35 cellular contexts compared by ENCODE assay signal in genomic region chr4:73092868-73093267, GRCh38.
"Had no signal": no experiment of that assay in that cellular context is flagged by ENCODE, and none has a peak within 500 bp of the region (broad histone marks: within the 10 kb centered on the region; RNA-seq: fewer than 3 reads in every experiment).

No MANE protein-coding gene starts in this region.

- H3K27me3 Mint-ChIP-seq: activated CD4-positive, alpha-beta memory T cell treated with anti-CD3 and anti-CD28 coated beads, Interleukin-2, amount 10 ng/mL, durations not matched to agents 7 days and 5 days; activated CD4-positive, alpha-beta T cell treated with anti-CD3 and anti-CD28 coated beads for 36 hours; activated CD4-positive, alpha-beta T cell treated with anti-CD3 and anti-CD28 coated beads, Interleukin-2, amount 10 ng/mL, durations not matched to agents 7 days and 5 days; activated CD8-positive, alpha-beta memory T cell treated with anti-CD3 and anti-CD28 coated beads, Interleukin-2, amount 10 ng/mL, durations not matched to agents 7 days and 5 days; activated naive CD4-positive, alpha-beta T cell treated with anti-CD3 and anti-CD28 coated beads, Interleukin-2, amount 50 U/mL, for 24 hours; activated naive CD8-positive, alpha-beta T cell; activated naive CD8-positive, alpha-beta T cell treated with anti-CD3 and anti-CD28 coated beads, Interleukin-2, amount 10 ng/mL, durations not matched to agents 7 days and 5 days; activated naive CD8-positive, alpha-beta T cell treated with anti-CD3 and anti-CD28 coated beads, Interleukin-2, amount 50 U/mL, for 24 hours; activated T-cell treated with anti-CD3 and anti-CD28 coated beads, Interleukin-2, amount 50 U/mL, for 24 hours; brain; T-cell had no signal

- H3K4me3 ChIP-seq: ascending aorta had no signal

- H3K27ac Mint-ChIP-seq: activated CD4-positive, alpha-beta memory T cell treated with anti-CD3 and anti-CD28 coated beads, Interleukin-2, amount 10 ng/mL, durations not matched to agents 7 days and 5 days; activated CD4-positive, alpha-beta T cell treated with anti-CD3 and anti-CD28 coated beads for 36 hours; activated CD4-positive, alpha-beta T cell treated with anti-CD3 and anti-CD28 coated beads, Interleukin-2, amount 10 ng/mL, durations not matched to agents 7 days and 5 days; activated CD8-positive, alpha-beta memory T cell treated with anti-CD3 and anti-CD28 coated beads, Interleukin-2, amount 10 ng/mL, durations not matched to agents 7 days and 5 days; activated CD8-positive, alpha-beta T cell treated with anti-CD3 and anti-CD28 coated beads, Interleukin-2, amount 10 ng/mL, durations not matched to agents 7 days and 5 days; activated naive CD4-positive, alpha-beta T cell treated with anti-CD3 and anti-CD28 coated beads, Interleukin-2, amount 50 U/mL, for 24 hours; activated naive CD8-positive, alpha-beta T cell treated with anti-CD3 and anti-CD28 coated beads, Interleukin-2, amount 10 ng/mL, durations not matched to agents 7 days and 5 days; activated naive CD8-positive, alpha-beta T cell treated with anti-CD3 and anti-CD28 coated beads, Interleukin-2, amount 50 U/mL, for 24 hours; activated T-cell treated with anti-CD3 and anti-CD28 coated beads, Interleukin-2, amount 50 U/mL, for 24 hours; activated T-helper 2 cell treated with anti-CD3 and anti-CD28 coated beads, Interferon-gamma antibody, Interleukin-2, Interleukin-4, amounts not matched to agents 10 μg/mL and 5 μg/mL and 100 μg/mL, durations not matched to agents 14 hours and 24 hours and 36 hours; T-helper 2 cell treated with Interferon-gamma antibody and Interleukin-4, amounts not matched to agents 5 μg/mL and 100 μg/mL, for 36 hours; WTC11 had no signal

- ATAC-seq: activated CD4-positive, alpha-beta T cell treated with anti-CD3 and anti-CD28 coated beads for 36 hours; activated CD4-positive, CD25-positive, alpha-beta regulatory T cell treated with anti-CD3 and anti-CD28 coated beads, Interleukin-2, amount 50 U/mL, for 24 hours; activated CD8-positive, alpha-beta memory T cell treated with anti-CD3 and anti-CD28 coated beads, Interleukin-2, amount 10 ng/mL, durations not matched to agents 7 days and 5 days; activated CD8-positive, alpha-beta T cell treated with anti-CD3 and anti-CD28 coated beads, Interleukin-2, amount 10 ng/mL, durations not matched to agents 7 days and 5 days; activated naive CD8-positive, alpha-beta T cell treated with anti-CD3 and anti-CD28 coated beads, Interleukin-2, amount 50 U/mL, for 24 hours; T-cell; WTC11 had no signal

- FAIRE-seq: bronchial epithelial cell, TTC549 had no signal

- H3K9me3 ChIP-seq: ascending aorta had no signal

- H3K27me3 ChIP-seq: ascending aorta had no signal

- H3K9me3 Mint-ChIP-seq: activated CD4-positive, alpha-beta memory T cell treated with anti-CD3 and anti-CD28 coated beads, Interleukin-2, amount 10 ng/mL, durations not matched to agents 7 days and 5 days; activated CD4-positive, alpha-beta T cell treated with anti-CD3 and anti-CD28 coated beads, Interleukin-2, amount 10 ng/mL, durations not matched to agents 7 days and 5 days; activated naive CD4-positive, alpha-beta T cell treated with anti-CD3 and anti-CD28 coated beads, Interleukin-2, amount 50 U/mL, for 24 hours; activated naive CD8-positive, alpha-beta T cell treated with anti-CD3 and anti-CD28 coated beads, Interleukin-2, amount 10 ng/mL, durations not matched to agents 7 days and 5 days; activated naive CD8-positive, alpha-beta T cell treated with anti-CD3 and anti-CD28 coated beads, Interleukin-2, amount 50 U/mL, for 24 hours; activated T-cell treated with anti-CD3 and anti-CD28 coated beads, Interleukin-2, amount 50 U/mL, for 24 hours; activated T-helper 2 cell treated with anti-CD3 and anti-CD28 coated beads, Interferon-gamma antibody, Interleukin-2, Interleukin-4, amounts not matched to agents 10 μg/mL and 5 μg/mL and 100 μg/mL, durations not matched to agents 14 hours and 24 hours and 36 hours; brain; T-cell; T-helper 2 cell treated with Interferon-gamma antibody and Interleukin-4, amounts not matched to agents 5 μg/mL and 100 μg/mL, for 36 hours; WTC11 had no signal

- H3K4me3 Mint-ChIP-seq: activated CD4-positive, alpha-beta memory T cell treated with anti-CD3 and anti-CD28 coated beads, Interleukin-2, amount 10 ng/mL, durations not matched to agents 7 days and 5 days; activated CD4-positive, alpha-beta T cell treated with anti-CD3 and anti-CD28 coated beads for 36 hours; activated CD4-positive, alpha-beta T cell treated with anti-CD3 and anti-CD28 coated beads, Interleukin-2, amount 10 ng/mL, durations not matched to agents 7 days and 5 days; activated CD8-positive, alpha-beta memory T cell treated with anti-CD3 and anti-CD28 coated beads, Interleukin-2, amount 10 ng/mL, durations not matched to agents 7 days and 5 days; activated CD8-positive, alpha-beta T cell treated with anti-CD3 and anti-CD28 coated beads, Interleukin-2, amount 10 ng/mL, durations not matched to agents 7 days and 5 days; activated naive CD4-positive, alpha-beta T cell treated with anti-CD3 and anti-CD28 coated beads, Interleukin-2, amount 50 U/mL, for 24 hours; activated naive CD8-positive, alpha-beta T cell; activated naive CD8-positive, alpha-beta T cell treated with anti-CD3 and anti-CD28 coated beads, Interleukin-2, amount 10 ng/mL, durations not matched to agents 7 days and 5 days; activated naive CD8-positive, alpha-beta T cell treated with anti-CD3 and anti-CD28 coated beads, Interleukin-2, amount 50 U/mL, for 24 hours; activated T-cell treated with anti-CD3 and anti-CD28 coated beads, Interleukin-2, amount 50 U/mL, for 24 hours; brain; T-cell; T-helper 2 cell treated with Interferon-gamma antibody and Interleukin-4, amounts not matched to agents 5 μg/mL and 100 μg/mL, for 36 hours; WTC11 had no signal

- H3K4me1 Mint-ChIP-seq: activated CD4-positive, alpha-beta memory T cell treated with anti-CD3 and anti-CD28 coated beads, Interleukin-2, amount 10 ng/mL, durations not matched to agents 7 days and 5 days; activated CD8-positive, alpha-beta memory T cell treated with anti-CD3 and anti-CD28 coated beads, Interleukin-2, amount 10 ng/mL, durations not matched to agents 7 days and 5 days; WTC11 had no signal

- DNase-seq: activated CD4-positive, alpha-beta memory T cell treated with anti-CD3 and anti-CD28 coated beads, Interleukin-2, amount 10 ng/mL, durations not matched to agents 7 days and 5 days; activated CD4-positive, alpha-beta T cell treated with anti-CD3 and anti-CD28 coated beads for 1 hour; activated CD4-positive, alpha-beta T cell treated with anti-CD3 and anti-CD28 coated beads for 36 hours; activated CD4-positive, alpha-beta T cell treated with anti-CD3 and anti-CD28 coated beads for 48 hours; activated CD4-positive, alpha-beta T cell treated with anti-CD3 and anti-CD28 coated beads, Interleukin-2, amount 10 ng/mL, durations not matched to agents 7 days and 5 days; activated CD4-positive, alpha-beta T cell treated with anti-CD3 and anti-CD28 coated beads, Interleukin-2, amount 50 U/mL, for 48 hours; activated CD4-positive, CD25-positive, alpha-beta regulatory T cell; activated CD8-positive, alpha-beta memory T cell treated with anti-CD3 and anti-CD28 coated beads for 24 hours; activated CD8-positive, alpha-beta memory T cell treated with anti-CD3 and anti-CD28 coated beads, Interleukin-2, amount 10 ng/mL, durations not matched to agents 7 days and 5 days; activated CD8-positive, alpha-beta memory T cell treated with anti-CD3 and anti-CD28 coated beads, Interleukin-2, amount 50 U/mL, for 48 hours; activated CD8-positive, alpha-beta T cell treated with anti-CD3 and anti-CD28 coated beads, Interleukin-2, amount 10 ng/mL, durations not matched to agents 7 days and 5 days; activated effector memory CD4-positive, alpha-beta T cell treated with Interleukin-2 at 50 U/mL for 16 hours; activated gamma-delta T cell; activated naive CD4-positive, alpha-beta T cell treated with Interleukin-2 at 50 U/mL for 16 hours; activated naive CD8-positive, alpha-beta T cell treated with anti-CD3 and anti-CD28 coated beads, Interleukin-2, amount 10 ng/mL, durations not matched to agents 7 days and 5 days; activated naive CD8-positive, alpha-beta T cell treated with anti-CD3 and anti-CD28 coated beads, Interleukin-2, amount 50 U/mL, for 24 hours; activated T-cell treated with anti-CD3 and anti-CD28 coated beads, Interleukin-2, amount 50 U/mL, for 24 hours; activated T-cell treated with anti-CD3 and anti-CD28 coated beads, Interleukin-2, amount 50 U/mL, for 48 hours; amygdala; anterior cingulate cortex; central memory CD4-positive, alpha-beta T cell; T-cell; T-helper 2 cell; T-helper 9 cell; WERI-Rb-1 had no signal

- H3K27ac ChIP-seq: ascending aorta, WERI-Rb-1 had no signal
